ENCODE assay signal across 19 cellular contexts in the genomic region with DNA sequence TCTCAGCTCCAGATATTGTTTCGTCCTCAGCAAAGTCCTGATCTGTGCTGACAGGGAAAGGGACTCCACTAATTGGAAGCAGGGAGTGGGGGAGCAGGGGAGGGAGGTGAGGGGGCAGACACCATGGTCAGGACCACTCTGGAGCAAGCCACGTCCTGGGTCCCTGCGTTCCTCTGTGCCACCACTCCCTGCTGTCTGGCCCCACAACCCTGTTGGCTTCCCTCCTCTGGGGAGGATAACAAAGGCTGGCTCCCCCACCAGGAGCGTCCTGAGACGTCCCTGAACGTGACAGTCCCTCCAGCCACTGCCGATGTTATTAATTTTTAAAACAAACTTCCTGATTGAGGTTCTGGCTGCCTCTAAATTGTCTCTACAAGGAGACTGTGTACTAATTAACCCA.
DNase-seq lines count a peak whose midpoint lies in the region; ATAC-seq and TF ChIP-seq lines count a peak whose summit lies in the region.
"Had no signal": no experiment of that assay in that cellular context is flagged by ENCODE, and none has a peak within 500 bp of the region (broad histone marks: within the 10 kb centered on the region; RNA-seq: fewer than 3 reads in every experiment).

No MANE protein-coding gene starts in this region.

- BruUV-seq in Calu3 (replicated peaks; lab: Mats Ljungman, UMichigan) = no TSS peak

- no peaks in the 10 kb centered on the region for H3F3A ChIP-seq in GM23338 (replicated peaks; ENCODE audit: low read depth)

- H3K4me1 ChIP-seq in GM23338 (ENCODE audit: insufficient read depth) (peaks cover 4% of the 10 kb centered on the region; the same call in 1 of the 2 replicates), uterus (no peaks in the 10 kb centered on the region)

- no peak overlapping the region for H3K4me2 ChIP-seq in GM23338

- H3K4me1 Mint-ChIP-seq in Calu3 (ENCODE audit: low read depth, unreplicated experiment) (peaks cover 22% of the 10 kb centered on the region), GM23338 (peaks cover 13% of the 10 kb centered on the region), activated B cell treated with CpG ODN at 0.5 μM for 24 hours (peaks cover 37% of the 10 kb centered on the region), nephron (peaks cover 38% of the 10 kb centered on the region)
- H3K4me1 Mint-ChIP-seq: activated naive CD8-positive, alpha-beta T cell treated with anti-CD3 and anti-CD28 coated beads for 36 hours had no signal

- DNase-seq in Calu3 (peak; percentile 1), GM23338 (ENCODE audit: low spot score) (no peak), activated B cell treated with CpG ODN at 0.5 μM for 24 hours (no peak), posterior vena cava (ENCODE audit: low spot score) (no peak), uterus (no peak)
- DNase-seq: activated CD4-positive, alpha-beta memory T cell treated with anti-CD3 and anti-CD28 coated beads for 36 hours; activated naive CD8-positive, alpha-beta T cell treated with anti-CD3 and anti-CD28 coated beads for 36 hours; activated T-cell treated with anti-CD3 and anti-CD28 coated beads, Interleukin-2, amount 50 U/mL, for 4 hours; C1 segment of cervical spinal cord; effector memory CD4-positive, alpha-beta T cell; IMR-90; left cardiac atrium; posterior cingulate gyrus had no signal

- no peaks in the 10 kb centered on the region for H3K36me3 Mint-ChIP-seq in Calu3 (ENCODE audit: insufficient read depth, unreplicated experiment)
- peaks cover 26% of the 10 kb centered on the region for H3K36me3 Mint-ChIP-seq in GM23338 (ENCODE audit: low read depth)
- H3K36me3 Mint-ChIP-seq in activated B cell treated with CpG ODN at 0.5 μM for 24 hours (ENCODE audit: low read depth) = peaks cover 46% of the 10 kb centered on the region
- H3K36me3 Mint-ChIP-seq in nephron (ENCODE audit: low read depth) = peaks cover 63% of the 10 kb centered on the region
- H3K36me3 Mint-ChIP-seq: activated CD4-positive, alpha-beta memory T cell treated with anti-CD3 and anti-CD28 coated beads for 36 hours; stimulated activated effector memory CD8-positive, alpha-beta T cell treated with anti-CD3 and anti-CD28 coated beads, Interleukin-12 subunit alpha, Interleukin-12 subunit beta, amount 100 ng/mL, for 72 hours had no signal

- H3K4me3 ChIP-seq in GM23338 = no peak overlapping the region
- H3K4me3 ChIP-seq in uterus = no peak overlapping the region
- H3K4me3 ChIP-seq: upper lobe of left lung had no signal

- no peaks in the 10 kb centered on the region for H3K9me3 Mint-ChIP-seq in Calu3 (ENCODE audit: low read depth, unreplicated experiment)
- peaks cover 25% of the 10 kb centered on the region for H3K9me3 Mint-ChIP-seq in GM23338
- no peaks in the 10 kb centered on the region for H3K9me3 Mint-ChIP-seq in activated B cell treated with CpG ODN at 0.5 μM for 24 hours
- peaks cover 17% of the 10 kb centered on the region for H3K9me3 Mint-ChIP-seq in nephron
- H3K9me3 Mint-ChIP-seq: stimulated activated effector memory CD8-positive, alpha-beta T cell treated with anti-CD3 and anti-CD28 coated beads, Interleukin-12 subunit alpha, Interleukin-12 subunit beta, amount 100 ng/mL, for 72 hours had no signal

- H3K27ac Mint-ChIP-seq in Calu3 (ENCODE audit: unreplicated experiment) (peak overlapping the region; percentile 29), GM23338 (no peak overlapping the region), activated B cell treated with CpG ODN at 0.5 μM for 24 hours (peak overlapping the region; percentile 63), nephron (peak overlapping the region; percentile 42 to 51 (median 46))
- H3K27ac Mint-ChIP-seq: activated CD4-positive, alpha-beta memory T cell treated with anti-CD3 and anti-CD28 coated beads for 36 hours; activated naive CD8-positive, alpha-beta T cell treated with anti-CD3 and anti-CD28 coated beads for 36 hours; stimulated activated effector memory CD8-positive, alpha-beta T cell treated with anti-CD3 and anti-CD28 coated beads, Interleukin-12 subunit alpha, Interleukin-12 subunit beta, amount 100 ng/mL, for 72 hours had no signal

- no peak for TF ChIP-seq POLR2A in uterus (IDR thresholded peaks at IDR 0.05)

- TF ChIP-seq CTCF in Calu3 (IDR thresholded peaks at IDR 0.05; ENCODE audit: unreplicated experiment) (no peak), GM23338 (conservative IDR thresholded peaks at IDR 0.05; ENCODE audit: low read depth in 2 of 2) (no peak), activated B cell treated with CpG ODN at 0.5 μM for 24 hours (IDR thresholded peaks at IDR 0.05) (no peak), nephron (IDR thresholded peaks at IDR 0.05; ENCODE audit: unreplicated experiment in 3 of 3) (no peak), uterus (IDR thresholded peaks at IDR 0.05) (no peak)

- ATAC-seq in GM23338 (peak; percentile 34; the same call in 2 of the 3 replicates), activated B cell treated with CpG ODN at 0.5 μM for 24 hours (ENCODE audit: low read depth) (no peak), HG02678 (IDR thresholded peaks at IDR 0.05; ENCODE audit: unreplicated experiment) (no peak), HG02588 (IDR thresholded peaks at IDR 0.05; ENCODE audit: unreplicated experiment) (no peak)
- ATAC-seq: Panc1; stimulated activated effector memory CD8-positive, alpha-beta T cell treated with anti-CD3 and anti-CD28 coated beads, Interleukin-12 subunit alpha, Interleukin-12 subunit beta, amount 100 ng/mL, for 72 hours had no signal

- CTCF ChIA-PET in Calu3 (lab: Charles Lee) (no interaction called here), activated B cell treated with CpG ODN at 0.5 μM for 24 hours (lab: Charles Lee) (interaction anchor here (1.4 kb wide), 1 partner anchor 275 kb away, joined by 4 read pairs; no protein-coding TSS in a partner anchor)

- intact Hi-C loops in Calu3 (cut with micrococcal nuclease; ENCODE audit: unreplicated experiment) = no loop called here
- intact Hi-C loops in activated B cell treated with CpG ODN at 0.5 μM for 24 hours (cut with micrococcal nuclease) = no loop called here
- intact Hi-C loops in posterior vena cava (cut with DNase I) = no loop called here
- intact Hi-C loops in uterus (cut with DNase I; ENCODE audit: low total_unique reads) = no loop called here

- H3K36me3 ChIP-seq in GM23338 (ENCODE audit: insufficient read depth) (no peaks in the 10 kb centered on the region), uterus (no peaks in the 10 kb centered on the region)
- H3K36me3 ChIP-seq: upper lobe of left lung had no signal

- no peaks in the 10 kb centered on the region for H3K79me2 ChIP-seq in GM23338 (replicated peaks; ENCODE audit: insufficient read depth)

- H3K9me2 ChIP-seq in GM23338 (ENCODE audit: insufficient read depth) = no peaks in the 10 kb centered on the region

- no peak overlapping the region for H2AFZ ChIP-seq in GM23338

- H3K4me3 Mint-ChIP-seq in Calu3 (ENCODE audit: low read depth, unreplicated experiment) (no peak overlapping the region), GM23338 (no peak overlapping the region), activated B cell treated with CpG ODN at 0.5 μM for 24 hours (no peak overlapping the region), nephron (no peak overlapping the region)
- H3K4me3 Mint-ChIP-seq: activated CD4-positive, alpha-beta memory T cell treated with anti-CD3 and anti-CD28 coated beads for 36 hours; activated naive CD8-positive, alpha-beta T cell treated with anti-CD3 and anti-CD28 coated beads for 36 hours; activated T-cell treated with anti-CD3 and anti-CD28 coated beads, Interleukin-2, amount 50 U/mL, for 4 hours; stimulated activated effector memory CD8-positive, alpha-beta T cell treated with anti-CD3 and anti-CD28 coated beads, Interleukin-12 subunit alpha, Interleukin-12 subunit beta, amount 100 ng/mL, for 72 hours had no signal

- H3K27me3 ChIP-seq in GM23338 (ENCODE audit: insufficient read depth) (no peaks in the 10 kb centered on the region), uterus (no peaks in the 10 kb centered on the region)
- H3K27me3 ChIP-seq: upper lobe of left lung had no signal

- H3K9me3 ChIP-seq in uterus = peaks cover 0 to 3% of the 10 kb centered on the region in 2 donors

- H3K27ac ChIP-seq in GM23338 (ENCODE audit: low read depth) (no peak overlapping the region), uterus (no peak overlapping the region)

- no peaks in the 10 kb centered on the region for H3K27me3 Mint-ChIP-seq in Calu3 (ENCODE audit: unreplicated experiment)
- peaks cover 13% of the 10 kb centered on the region for H3K27me3 Mint-ChIP-seq in GM23338 (ENCODE audit: insufficient read depth, low read depth, poor library complexity)
- no peaks in the 10 kb centered on the region for H3K27me3 Mint-ChIP-seq in activated B cell treated with CpG ODN at 0.5 μM for 24 hours
- H3K27me3 Mint-ChIP-seq in nephron (ENCODE audit: low read depth) = no peaks in the 10 kb centered on the region

- POLR2A ChIA-PET in activated B cell treated with CpG ODN at 0.5 μM for 24 hours (lab: Charles Lee) = interaction anchor here (0.5 kb wide), 1 partner anchor 198 kb away, joined by 6 read pairs; no protein-coding TSS in a partner anchor

- H4K20me1 ChIP-seq in GM23338 (replicated peaks; ENCODE audit: insufficient read depth) = no peaks in the 10 kb centered on the region

TF ChIP-seq in GM23338, 12 proteins besides CTCF, POLR2A, EP300 and RAD21 (continues in another document):
- TF ChIP-seq EZH2phosphoT487 (IDR thresholded peaks at IDR 0.05; ENCODE audit: unreplicated experiment) (no peak), CREB1 (CRISPR knock-in tag; IDR thresholded peaks at IDR 0.05; ENCODE audit: low read depth) (no peak)
- TF ChIP-seq, protein P1, sequence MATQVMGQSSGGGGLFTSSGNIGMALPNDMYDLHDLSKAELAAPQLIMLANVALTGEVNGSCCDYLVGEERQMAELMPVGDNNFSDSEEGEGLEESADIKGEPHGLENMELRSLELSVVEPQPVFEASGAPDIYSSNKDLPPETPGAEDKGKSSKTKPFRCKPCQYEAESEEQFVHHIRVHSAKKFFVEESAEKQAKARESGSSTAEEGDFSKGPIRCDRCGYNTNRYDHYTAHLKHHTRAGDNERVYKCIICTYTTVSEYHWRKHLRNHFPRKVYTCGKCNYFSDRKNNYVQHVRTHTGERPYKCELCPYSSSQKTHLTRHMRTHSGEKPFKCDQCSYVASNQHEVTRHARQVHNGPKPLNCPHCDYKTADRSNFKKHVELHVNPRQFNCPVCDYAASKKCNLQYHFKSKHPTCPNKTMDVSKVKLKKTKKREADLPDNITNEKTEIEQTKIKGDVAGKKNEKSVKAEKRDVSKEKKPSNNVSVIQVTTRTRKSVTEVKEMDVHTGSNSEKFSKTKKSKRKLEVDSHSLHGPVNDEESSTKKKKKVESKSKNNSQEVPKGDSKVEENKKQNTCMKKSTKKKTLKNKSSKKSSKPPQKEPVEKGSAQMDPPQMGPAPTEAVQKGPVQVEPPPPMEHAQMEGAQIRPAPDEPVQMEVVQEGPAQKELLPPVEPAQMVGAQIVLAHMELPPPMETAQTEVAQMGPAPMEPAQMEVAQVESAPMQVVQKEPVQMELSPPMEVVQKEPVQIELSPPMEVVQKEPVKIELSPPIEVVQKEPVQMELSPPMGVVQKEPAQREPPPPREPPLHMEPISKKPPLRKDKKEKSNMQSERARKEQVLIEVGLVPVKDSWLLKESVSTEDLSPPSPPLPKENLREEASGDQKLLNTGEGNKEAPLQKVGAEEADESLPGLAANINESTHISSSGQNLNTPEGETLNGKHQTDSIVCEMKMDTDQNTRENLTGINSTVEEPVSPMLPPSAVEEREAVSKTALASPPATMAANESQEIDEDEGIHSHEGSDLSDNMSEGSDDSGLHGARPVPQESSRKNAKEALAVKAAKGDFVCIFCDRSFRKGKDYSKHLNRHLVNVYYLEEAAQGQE (IDR thresholded peaks at IDR 0.05; ENCODE audit: unreplicated experiment) = no peak
